30 cellular contexts compared by ENCODE assay signal in the genomic region with DNA sequence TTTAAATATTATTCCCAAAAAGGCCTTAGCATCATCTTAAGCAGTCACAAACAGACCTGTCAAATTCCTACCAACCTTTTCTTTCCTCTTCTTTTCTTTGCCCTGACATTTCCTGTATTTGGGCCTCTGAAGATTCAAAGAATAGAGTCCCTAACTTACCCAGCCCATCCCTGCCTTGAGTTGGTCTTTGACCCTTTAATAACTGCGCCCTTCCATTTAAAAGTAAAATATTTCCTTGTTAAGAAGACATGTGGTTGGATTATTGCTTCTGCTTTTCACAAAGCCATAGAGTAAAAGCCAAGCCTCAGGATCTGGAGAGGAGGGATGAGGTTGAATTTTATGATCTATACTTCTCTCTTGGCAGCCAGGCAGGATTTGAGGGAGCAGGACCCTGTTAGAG. TPM values are rescaled to one million over a fixed set of nuclear protein-coding genes. Genes with fewer than 3 reads are reported as not detected.
"Had no signal": no experiment of that assay in that cellular context is flagged by ENCODE, and none has a peak within 500 bp of the region (broad histone marks: within the 10 kb centered on the region; RNA-seq: fewer than 3 reads in every experiment).

No MANE protein-coding gene starts in this region.

- H3K36me3 Mint-ChIP-seq: activated naive CD8-positive, alpha-beta T cell treated with anti-CD3 and anti-CD28 coated beads, Interleukin-2, amount 10 ng/mL, durations not matched to agents 7 days and 5 days; naive thymus-derived CD8-positive, alpha-beta T cell had no signal

- H3K4me1 Mint-ChIP-seq: activated CD4-positive, alpha-beta T cell treated with anti-CD3 and anti-CD28 coated beads for 36 hours; activated naive CD8-positive, alpha-beta T cell treated with anti-CD3 and anti-CD28 coated beads, Interleukin-2, amount 10 ng/mL, durations not matched to agents 7 days and 5 days had no signal

- H3K27ac Mint-ChIP-seq: activated B cell treated with CpG ODN at 0.5 μM for 24 hours; activated CD4-positive, alpha-beta T cell treated with anti-CD3 and anti-CD28 coated beads for 36 hours; activated naive CD4-positive, alpha-beta T cell treated with anti-CD3 and anti-CD28 coated beads for 36 hours; activated naive CD8-positive, alpha-beta T cell treated with anti-CD3 and anti-CD28 coated beads, Interleukin-2, amount 10 ng/mL, durations not matched to agents 7 days and 5 days; naive thymus-derived CD8-positive, alpha-beta T cell; stimulated activated naive CD8-positive, alpha-beta T cell treated with anti-CD3 and anti-CD28 coated beads, Interleukin-15, Interleukin-2, amounts not matched to agents 100 ng/mL and 50 ng/mL, for 24 hours had no signal

- H3K4me3 Mint-ChIP-seq: activated B cell treated with CpG ODN at 0.5 μM for 24 hours; activated CD4-positive, alpha-beta T cell treated with anti-CD3 and anti-CD28 coated beads for 36 hours; activated naive CD4-positive, alpha-beta T cell treated with anti-CD3 and anti-CD28 coated beads for 36 hours; activated naive CD8-positive, alpha-beta T cell treated with anti-CD3 and anti-CD28 coated beads, Interleukin-2, amount 10 ng/mL, durations not matched to agents 7 days and 5 days; naive thymus-derived CD8-positive, alpha-beta T cell; stimulated activated naive CD8-positive, alpha-beta T cell treated with anti-CD3 and anti-CD28 coated beads, Interleukin-15, Interleukin-2, amounts not matched to agents 100 ng/mL and 50 ng/mL, for 24 hours had no signal

- H3K4me1 ChIP-seq: psoas muscle, right atrium auricular region, thyroid gland had no signal

- H3K36me3 ChIP-seq: heart right ventricle, neutrophil, ovary, right atrium auricular region, thyroid gland had no signal

- H3K27me3 ChIP-seq: neutrophil, ovary, right atrium auricular region, thyroid gland had no signal

- H3K27ac ChIP-seq: epithelial cell of prostate, heart right ventricle, neutrophil, ovary, psoas muscle, right atrium auricular region, thyroid gland had no signal

- DNase-seq: activated B cell treated with CpG ODN at 0.5 μM for 24 hours; activated CD4-positive, alpha-beta T cell treated with anti-CD3 and anti-CD28 coated beads for 36 hours; activated CD4-positive, alpha-beta T cell treated with anti-CD3 and anti-CD28 coated beads, Interleukin-2, amount 50 U/mL, for 4 hours; activated effector memory CD4-positive, alpha-beta T cell treated with Interleukin-2 at 50 U/mL for 16 hours; activated naive CD4-positive, alpha-beta T cell treated with anti-CD3 and anti-CD28 coated beads for 36 hours; activated naive CD8-positive, alpha-beta T cell treated with anti-CD3 and anti-CD28 coated beads, Interleukin-2, amount 10 ng/mL, durations not matched to agents 7 days and 5 days; activated T-cell treated with anti-CD3 and anti-CD28 coated beads, Interleukin-2, amount 50 U/mL, for 48 hours; amniotic stem cell; cerebellar nuclear complex; cortex of kidney; heart right ventricle; islet precursor cell; left cardiac atrium; mesendoderm; naive thymus-derived CD8-positive, alpha-beta T cell; ovary; psoas muscle; stimulated activated CD4-positive, alpha-beta T cell treated with anti-CD3 and anti-CD28 coated beads, Interleukin-12 subunit alpha, Interleukin-12 subunit beta, amount 100 ng/mL, for 4 hours; stimulated activated CD4-positive, alpha-beta T cell treated with anti-CD3 and anti-CD28 coated beads, Interleukin-4, amount 100 ng/mL, for 4 hours; substantia nigra; T-helper 1 cell; T-helper 9 cell; thyroid gland had no signal

- H3K9me3 Mint-ChIP-seq: activated B cell treated with CpG ODN at 0.5 μM for 24 hours; activated naive CD4-positive, alpha-beta T cell treated with anti-CD3 and anti-CD28 coated beads for 36 hours; activated naive CD8-positive, alpha-beta T cell treated with anti-CD3 and anti-CD28 coated beads, Interleukin-2, amount 10 ng/mL, durations not matched to agents 7 days and 5 days; naive thymus-derived CD8-positive, alpha-beta T cell; stimulated activated naive CD8-positive, alpha-beta T cell treated with anti-CD3 and anti-CD28 coated beads, Interleukin-15, Interleukin-2, amounts not matched to agents 100 ng/mL and 50 ng/mL, for 24 hours had no signal

- ATAC-seq: activated CD4-positive, alpha-beta T cell treated with anti-CD3 and anti-CD28 coated beads for 36 hours; heart right ventricle; left cardiac atrium; naive thymus-derived CD8-positive, alpha-beta T cell; psoas muscle had no signal

- H3K9me3 ChIP-seq: heart right ventricle, neutrophil, ovary, psoas muscle, right atrium auricular region, thyroid gland had no signal

- H3K4me3 ChIP-seq: heart right ventricle, ovary, psoas muscle, right atrium auricular region, thyroid gland had no signal

RNA-seq across cellular contexts. Expression of gene CCL23, which starts 13.2 kb away (rescaled TPM):
- total RNA-seq: activated B cell treated with CpG ODN at 0.5 μM for 24 hours; activated CD4-positive, alpha-beta T cell treated with anti-CD3 and anti-CD28 coated beads for 36 hours; activated naive CD4-positive, alpha-beta T cell treated with anti-CD3 and anti-CD28 coated beads for 36 hours; activated naive CD8-positive, alpha-beta T cell treated with anti-CD3 and anti-CD28 coated beads, Interleukin-2, amount 10 ng/mL, durations not matched to agents 7 days and 5 days; fibroblast of villous mesenchyme; naive thymus-derived CD8-positive, alpha-beta T cell; psoas muscle; right atrium auricular region had no signal
- polyA plus RNA-seq: naive thymus-derived CD8-positive, alpha-beta T cell had no signal

RNA-seq across cellular contexts. Expression of gene CCL15, which starts 29.6 kb away (rescaled TPM):
- total RNA-seq: activated B cell treated with CpG ODN at 0.5 μM for 24 hours; activated CD4-positive, alpha-beta T cell treated with anti-CD3 and anti-CD28 coated beads for 36 hours; activated CD8-positive, alpha-beta memory T cell treated with anti-CD3 and anti-CD28 coated beads for 36 hours; activated naive CD4-positive, alpha-beta T cell treated with anti-CD3 and anti-CD28 coated beads for 36 hours; activated naive CD8-positive, alpha-beta T cell treated with anti-CD3 and anti-CD28 coated beads, Interleukin-2, amount 10 ng/mL, durations not matched to agents 7 days and 5 days; fibroblast of villous mesenchyme; heart right ventricle; left cardiac atrium; lower leg skin; naive thymus-derived CD8-positive, alpha-beta T cell; psoas muscle; right atrium auricular region had no signal
- polyA plus RNA-seq: heart right ventricle; naive thymus-derived CD8-positive, alpha-beta T cell; ovary; psoas muscle had no signal

RNA-seq across cellular contexts. Expression of gene CCL18, which starts 33.1 kb away (rescaled TPM):
- total RNA-seq: activated B cell treated with CpG ODN at 0.5 μM for 24 hours; activated CD4-positive, alpha-beta T cell treated with anti-CD3 and anti-CD28 coated beads for 36 hours; activated naive CD4-positive, alpha-beta T cell treated with anti-CD3 and anti-CD28 coated beads for 36 hours; activated naive CD8-positive, alpha-beta T cell treated with anti-CD3 and anti-CD28 coated beads, Interleukin-2, amount 10 ng/mL, durations not matched to agents 7 days and 5 days; fibroblast of villous mesenchyme; naive thymus-derived CD8-positive, alpha-beta T cell had no signal
- polyA plus RNA-seq: naive thymus-derived CD8-positive, alpha-beta T cell had no signal

RNA-seq across cellular contexts. Expression of gene CCL14, which starts 44.4 kb away (rescaled TPM):
- total RNA-seq: activated B cell treated with CpG ODN at 0.5 μM for 24 hours; activated CD4-positive, alpha-beta T cell treated with anti-CD3 and anti-CD28 coated beads for 36 hours; activated CD8-positive, alpha-beta memory T cell treated with anti-CD3 and anti-CD28 coated beads for 36 hours; activated naive CD4-positive, alpha-beta T cell treated with anti-CD3 and anti-CD28 coated beads for 36 hours; activated naive CD8-positive, alpha-beta T cell treated with anti-CD3 and anti-CD28 coated beads, Interleukin-2, amount 10 ng/mL, durations not matched to agents 7 days and 5 days; fibroblast of villous mesenchyme; naive thymus-derived CD8-positive, alpha-beta T cell had no signal
- polyA plus RNA-seq: naive thymus-derived CD8-positive, alpha-beta T cell had no signal

RNA-seq across cellular contexts. Expression of gene CCL16, which starts 49.7 kb away (rescaled TPM):
- total RNA-seq: activated B cell treated with CpG ODN at 0.5 μM for 24 hours; activated CD4-positive, alpha-beta T cell treated with anti-CD3 and anti-CD28 coated beads for 36 hours; activated CD8-positive, alpha-beta memory T cell treated with anti-CD3 and anti-CD28 coated beads for 36 hours; activated naive CD4-positive, alpha-beta T cell treated with anti-CD3 and anti-CD28 coated beads for 36 hours; activated naive CD8-positive, alpha-beta T cell treated with anti-CD3 and anti-CD28 coated beads, Interleukin-2, amount 10 ng/mL, durations not matched to agents 7 days and 5 days; fibroblast of villous mesenchyme; heart right ventricle; naive thymus-derived CD8-positive, alpha-beta T cell; psoas muscle; right atrium auricular region had no signal
- polyA plus RNA-seq: naive thymus-derived CD8-positive, alpha-beta T cell had no signal
